In the genomic region with DNA sequence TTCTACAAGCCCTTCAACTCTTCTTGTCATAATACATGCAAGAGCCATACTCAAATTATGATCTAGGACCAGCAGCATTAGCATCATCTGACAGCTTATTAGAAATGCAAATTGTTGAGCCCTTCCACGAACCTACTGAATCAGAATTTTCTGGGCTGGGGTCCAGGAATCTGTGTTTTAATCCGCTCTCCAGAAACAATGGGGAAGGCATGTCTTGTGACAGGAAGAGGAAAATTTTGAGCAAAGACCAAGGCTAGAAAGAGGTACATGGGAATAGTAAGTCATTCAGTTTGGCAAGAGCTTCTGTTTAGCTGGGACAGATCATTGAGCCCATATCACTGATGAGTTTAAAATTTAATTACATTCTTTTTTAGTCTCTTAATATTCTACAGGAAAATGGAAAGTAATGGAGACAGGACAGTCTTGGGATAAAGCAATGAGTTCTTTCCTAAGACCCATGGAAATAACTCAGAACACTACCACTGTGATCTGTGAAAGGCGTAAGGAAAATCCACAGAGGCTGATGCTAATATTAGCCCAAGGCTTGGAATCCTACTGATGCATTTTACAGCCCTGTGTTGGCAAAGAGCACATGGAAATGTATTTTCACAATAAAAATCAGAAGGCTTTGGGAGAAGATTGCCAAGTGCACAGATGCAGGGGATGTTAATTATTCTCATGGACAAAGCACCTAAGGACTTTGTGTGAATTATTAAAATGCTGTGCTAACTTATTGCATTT, we compare ENCODE assay signal across 19 cellular contexts.
DNase-seq lines count a peak whose midpoint lies in the region; ATAC-seq and TF ChIP-seq lines count a peak whose summit lies in the region.
"Had no signal": no experiment of that assay in that cellular context is flagged by ENCODE, and none has a peak within 500 bp of the region (broad histone marks: within the 10 kb centered on the region; RNA-seq: fewer than 3 reads in every experiment).

No MANE protein-coding gene starts in this region.

- H3K9me3 ChIP-seq in T-helper 17 cell (ENCODE audit: control insufficient read depth, low read length, poor library complexity, severe bottlenecking): no peaks in the 10 kb centered on the region
- H3K9me3 ChIP-seq: SJSA1 had no signal

- DNase-seq in GM23338 (ENCODE audit: low spot score): no peak
- no peak for DNase-seq in T-helper 17 cell
- peak; percentile 24 for DNase-seq in fibroblast of pulmonary artery (ENCODE audit: low read depth)
- DNase-seq in putamen (ENCODE audit: low spot score): peak; percentile 17
- no peak for DNase-seq in NK-92 treated with Interleukin-12 subunit alpha and Interleukin-12 subunit beta, amount 100 ng/mL, for 24 hours (lab: John Stamatoyannopoulos, UW)
- DNase-seq in SIG-M5 (lab: John Stamatoyannopoulos, UW): no peak
- no peak for DNase-seq in NCI-H510A treated with DMSO at 0.1 percent for 48 hours (lab: John Stamatoyannopoulos, UW)
- DNase-seq: ACHN; Calu3; CD4-positive, CD25-positive, alpha-beta regulatory T cell; DND-41; GOT3; KBM-7; NCI-H1048; NCI-H187 treated with DMSO at 0.1 percent for 48 hours; NCI-H510A; OCI-M1; RPMI8226 had no signal

- no peaks in the 10 kb centered on the region for H3F3A ChIP-seq in GM23338 (replicated peaks; ENCODE audit: low read depth)

- H3K27me3 ChIP-seq in GM23338 (ENCODE audit: insufficient read depth): no peaks in the 10 kb centered on the region

- no peak overlapping the region for H3K4me3 ChIP-seq in GM23338
- no peak overlapping the region for H3K4me3 ChIP-seq in fibroblast of pulmonary artery (replicated peaks; ENCODE audit: low read depth, low read length)
- H3K4me3 ChIP-seq: SJSA1 had no signal

- no peak for ATAC-seq in GM23338
- ATAC-seq in T-helper 17 cell: no peak

- H3K4me1 Mint-ChIP-seq in GM23338: peaks cover 7% of the 10 kb centered on the region; the same call in 1 of the 3 replicates
- H3K4me1 Mint-ChIP-seq in T-helper 17 cell: no peaks in the 10 kb centered on the region
- H3K4me1 Mint-ChIP-seq: CD4-positive, CD25-positive, alpha-beta regulatory T cell had no signal

- H3K36me3 ChIP-seq in GM23338 (ENCODE audit: insufficient read depth): no peaks in the 10 kb centered on the region
- H3K36me3 ChIP-seq: SJSA1 had no signal

- H4K20me1 ChIP-seq in GM23338 (replicated peaks; ENCODE audit: insufficient read depth): no peaks in the 10 kb centered on the region

- H3K4me3 Mint-ChIP-seq in GM23338: no peak overlapping the region
- H3K4me3 Mint-ChIP-seq in T-helper 17 cell: peak overlapping the region; percentile 68
- H3K4me3 Mint-ChIP-seq: CD4-positive, CD25-positive, alpha-beta regulatory T cell had no signal

- no peak overlapping the region for H3K4me2 ChIP-seq in GM23338

- 0 out of 2 replicates have a peak overlapping the region, but pooled peaks have one; percentile 3 for H2AFZ ChIP-seq in GM23338

- no peaks in the 10 kb centered on the region for H3K4me1 ChIP-seq in GM23338 (ENCODE audit: insufficient read depth)
- H3K4me1 ChIP-seq: SJSA1 had no signal

- H3K27me3 Mint-ChIP-seq in GM23338 (ENCODE audit: insufficient read depth, low read depth, poor library complexity): no peaks in the 10 kb centered on the region
- H3K27me3 Mint-ChIP-seq in T-helper 17 cell: peaks cover 6% of the 10 kb centered on the region
- H3K27me3 Mint-ChIP-seq: CD4-positive, CD25-positive, alpha-beta regulatory T cell had no signal

- H3K27ac ChIP-seq in GM23338 (ENCODE audit: low read depth): no peak overlapping the region
- H3K27ac ChIP-seq: SJSA1 had no signal

- 0 out of 2 replicates have a peak, but pooled peaks cover 3% of the 10 kb centered on the region for H3K9me2 ChIP-seq in GM23338 (ENCODE audit: insufficient read depth)

- H3K79me2 ChIP-seq in GM23338 (replicated peaks; ENCODE audit: insufficient read depth): no peaks in the 10 kb centered on the region

- TF ChIP-seq CTCF in GM23338 (conservative IDR thresholded peaks at IDR 0.05; ENCODE audit: low read depth in 2 of 2) (no peak), fibroblast of pulmonary artery (IDR thresholded peaks at IDR 0.05; ENCODE audit: low read length, missing control alignments) (no peak)

- H3K36me3 Mint-ChIP-seq in GM23338 (ENCODE audit: low read depth): no peaks in the 10 kb centered on the region
- no peaks in the 10 kb centered on the region for H3K36me3 Mint-ChIP-seq in T-helper 17 cell (ENCODE audit: low read depth)
- H3K36me3 Mint-ChIP-seq: CD4-positive, CD25-positive, alpha-beta regulatory T cell had no signal

- H3K27ac Mint-ChIP-seq in GM23338 (no peak overlapping the region), T-helper 17 cell (no peak overlapping the region)
- H3K27ac Mint-ChIP-seq: CD4-positive, CD25-positive, alpha-beta regulatory T cell had no signal

- peaks cover 5% of the 10 kb centered on the region; the same call in 1 of the 3 replicates for H3K9me3 Mint-ChIP-seq in GM23338

TF ChIP-seq in GM23338, 12 proteins besides CTCF, POLR2A, EP300 and RAD21:
- TF ChIP-seq, protein P1, sequence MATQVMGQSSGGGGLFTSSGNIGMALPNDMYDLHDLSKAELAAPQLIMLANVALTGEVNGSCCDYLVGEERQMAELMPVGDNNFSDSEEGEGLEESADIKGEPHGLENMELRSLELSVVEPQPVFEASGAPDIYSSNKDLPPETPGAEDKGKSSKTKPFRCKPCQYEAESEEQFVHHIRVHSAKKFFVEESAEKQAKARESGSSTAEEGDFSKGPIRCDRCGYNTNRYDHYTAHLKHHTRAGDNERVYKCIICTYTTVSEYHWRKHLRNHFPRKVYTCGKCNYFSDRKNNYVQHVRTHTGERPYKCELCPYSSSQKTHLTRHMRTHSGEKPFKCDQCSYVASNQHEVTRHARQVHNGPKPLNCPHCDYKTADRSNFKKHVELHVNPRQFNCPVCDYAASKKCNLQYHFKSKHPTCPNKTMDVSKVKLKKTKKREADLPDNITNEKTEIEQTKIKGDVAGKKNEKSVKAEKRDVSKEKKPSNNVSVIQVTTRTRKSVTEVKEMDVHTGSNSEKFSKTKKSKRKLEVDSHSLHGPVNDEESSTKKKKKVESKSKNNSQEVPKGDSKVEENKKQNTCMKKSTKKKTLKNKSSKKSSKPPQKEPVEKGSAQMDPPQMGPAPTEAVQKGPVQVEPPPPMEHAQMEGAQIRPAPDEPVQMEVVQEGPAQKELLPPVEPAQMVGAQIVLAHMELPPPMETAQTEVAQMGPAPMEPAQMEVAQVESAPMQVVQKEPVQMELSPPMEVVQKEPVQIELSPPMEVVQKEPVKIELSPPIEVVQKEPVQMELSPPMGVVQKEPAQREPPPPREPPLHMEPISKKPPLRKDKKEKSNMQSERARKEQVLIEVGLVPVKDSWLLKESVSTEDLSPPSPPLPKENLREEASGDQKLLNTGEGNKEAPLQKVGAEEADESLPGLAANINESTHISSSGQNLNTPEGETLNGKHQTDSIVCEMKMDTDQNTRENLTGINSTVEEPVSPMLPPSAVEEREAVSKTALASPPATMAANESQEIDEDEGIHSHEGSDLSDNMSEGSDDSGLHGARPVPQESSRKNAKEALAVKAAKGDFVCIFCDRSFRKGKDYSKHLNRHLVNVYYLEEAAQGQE (IDR thresholded peaks at IDR 0.05; ENCODE audit: unreplicated experiment): no peak
- TF ChIP-seq POLR2AphosphoS5 (IDR thresholded peaks at IDR 0.05; ENCODE audit: low read depth): no peak
- no peak for TF ChIP-seq STAT1 (IDR thresholded peaks at IDR 0.05; ENCODE audit: unreplicated experiment)
- no peak for TF ChIP-seq NANOG (IDR thresholded peaks at IDR 0.05; ENCODE audit: borderline replicate concordance)
- TF ChIP-seq CREB1 (CRISPR knock-in tag; IDR thresholded peaks at IDR 0.05; ENCODE audit: low read depth): no peak

Comparison
In these comparisons a context has a peak if more than half of its experiments do, and no peak if none do; other contexts are left out.
1. DNase-seq: peak in fibroblast of pulmonary artery (single experiment) and putamen (single experiment); none in GM23338 (single experiment), T-helper 17 cell (0 of 3), NK-92 treated with Interleukin-12 subunit alpha and Interleukin-12 subunit beta, amount 100 ng/mL, for 24 hours (single experiment), SIG-M5 (single experiment) and NCI-H510A treated with DMSO at 0.1 percent for 48 hours (single experiment).